Comparison of ENCODE assay signal across 19 cellular contexts in genomic region chr12:84891106-84891838, GRCh38. TPM values are rescaled to one million over a fixed set of nuclear protein-coding genes. Genes with fewer than 3 reads are reported as not detected.
A peak's percentile ranks its signal among the peaks of the same experiment; 100 is the strongest.
DNase-seq lines count a peak whose midpoint lies in the region; TF ChIP-seq lines count a peak whose summit lies in the region.
"Had no signal": no experiment of that assay in that cellular context is flagged by ENCODE, and none has a peak within 500 bp of the region (broad histone marks: within the 10 kb centered on the region; RNA-seq: fewer than 3 reads in every experiment).

No MANE protein-coding gene starts in this region.

- BruUV-seq in MCF 10A (replicated peaks; lab: Mats Ljungman, UMichigan), result TSS peak; percentile 15

- no peaks in the 10 kb centered on the region for H3K27me3 Mint-ChIP-seq in MCF 10A (ENCODE audit: insufficient read depth, unreplicated experiment)

- no peaks in the 10 kb centered on the region for H3K4me1 Mint-ChIP-seq in MCF 10A (ENCODE audit: insufficient read depth, unreplicated experiment)

- no peak for TF ChIP-seq POLR2A in breast epithelium (IDR thresholded peaks at IDR 0.05)

- TF ChIP-seq CTCF in MCF 10A (IDR thresholded peaks at IDR 0.05; ENCODE audit: unreplicated experiment) (no peak), breast epithelium (IDR thresholded peaks at IDR 0.05) (no peak), cardiac fibroblast (IDR thresholded peaks at IDR 0.05; ENCODE audit: low read depth, low read length) (no peak)

- H3K4me3 Mint-ChIP-seq in MCF 10A (ENCODE audit: unreplicated experiment), result no peak overlapping the region
- H3K4me3 Mint-ChIP-seq: HFFc6 had no signal

- DNase-seq in MCF 10A (ENCODE audit: unreplicated experiment), result no peak
- no peak for DNase-seq in breast epithelium (ENCODE audit: low spot score in 2 of 2)
- DNase-seq in cardiac fibroblast (ENCODE audit: low read depth in 2 of 2), result peak; percentile 3 to 45
- DNase-seq in fibroblast of the conjunctiva (ENCODE audit: low read depth), result peak; percentile 36
- DNase-seq in GM19238 (ENCODE audit: insufficient read length, low spot score), result no peak
- DNase-seq in KBM-7, result no peak
- DNase-seq in activated effector memory CD4-positive, alpha-beta T cell treated with Interleukin-2 at 50 U/mL for 16 hours, result no peak
- no peak for DNase-seq in posterior cingulate gyrus
- DNase-seq: HFFc6, MM.1S, NCI-H1105, NCI-H1694, NCI-H2107, NCI-H2227 treated with DMSO at 0.1 percent for 48 hours, NCI-H524, Right ventricle myocardium superior had no signal

- no peaks in the 10 kb centered on the region for H3K9me3 Mint-ChIP-seq in MCF 10A (ENCODE audit: unreplicated experiment)
- H3K9me3 Mint-ChIP-seq: HFFc6 had no signal

- POLR2A ChIA-PET in MCF 10A (lab: Yijun Ruan, JAX), result interaction anchor here (1.1 to 4.6 kb wide), 3 partner anchors 15 to 53 kb away, joined by 3 to 37 read pairs (median 3); partner anchors contain the start of gene SLC6A15

- intact Hi-C loops in MCF 10A (cut with micrococcal nuclease) (no loop called here), breast epithelium (cut with DNase I; ENCODE audit: low total_unique reads) (no loop called here), posterior cingulate gyrus (cut with DNase I) (no loop called here)

- no peaks in the 10 kb centered on the region for H3K9me3 ChIP-seq in breast epithelium
- H3K9me3 ChIP-seq: BLaER1 treated with 17β-estradiol and CSF1 and Interleukin-3, amounts not matched to agents 10 nM and 100 nM had no signal

- in situ Hi-C loops in KBM-7 (cut with MboI; ENCODE audit: low pct_unique_long_range_greater_than_20kb, low sequenced_read_pairs), result no loop called here

- peaks cover 0 to 6% of the 10 kb centered on the region in 2 donors for H3K27me3 ChIP-seq in breast epithelium
- H3K27me3 ChIP-seq: BLaER1 treated with 17β-estradiol and CSF1 and Interleukin-3, amounts not matched to agents 10 nM and 100 nM had no signal

- no peaks in the 10 kb centered on the region for H3K36me3 ChIP-seq in breast epithelium
- H3K36me3 ChIP-seq: BLaER1 treated with 17β-estradiol and CSF1 and Interleukin-3, amounts not matched to agents 10 nM and 100 nM had no signal

- CTCF ChIA-PET in MCF 10A (lab: Yijun Ruan, JAX), result interaction anchor here (0.6 to 1.1 kb wide), 3 partner anchors 14 to 22 kb away, joined by 3 read pairs; no protein-coding TSS in a partner anchor

- H3K36me3 Mint-ChIP-seq in MCF 10A (ENCODE audit: insufficient read depth, unreplicated experiment), result peaks cover 22% of the 10 kb centered on the region

- no peaks in the 10 kb centered on the region for H3K4me1 ChIP-seq in breast epithelium
- H3K4me1 ChIP-seq: BLaER1 treated with 17β-estradiol and CSF1 and Interleukin-3, amounts not matched to agents 10 nM and 100 nM had no signal

- H3K4me3 ChIP-seq in breast epithelium, result no peak overlapping the region
- no peak overlapping the region for H3K4me3 ChIP-seq in cardiac fibroblast (replicated peaks in 1 of 2; ENCODE audit: low read depth in 2 of 2, low read length in 2 of 2)
- H3K4me3 ChIP-seq: BLaER1 treated with 17β-estradiol and CSF1 and Interleukin-3, amounts not matched to agents 10 nM and 100 nM had no signal

- H3K27ac ChIP-seq in breast epithelium, result no peak overlapping the region
- H3K27ac ChIP-seq: 22Rv1; BLaER1 treated with 17β-estradiol and CSF1 and Interleukin-3, amounts not matched to agents 10 nM and 100 nM had no signal

- no peak overlapping the region for H3K27ac Mint-ChIP-seq in MCF 10A (ENCODE audit: low read depth, unreplicated experiment)
- H3K27ac Mint-ChIP-seq: HFFc6 had no signal

RNA-seq across cellular contexts. Expression of gene SLC6A15, which starts 21.3 kb away (rescaled TPM):
- total RNA-seq in MCF 10A (2022) (94.0 and 96.3 TPM in 2 replicates), breast epithelium (1 to 10 TPM in 2 of 3 donors, not detected in 1; 2.0 to 2.2 TPM)
- total RNA-seq: HepG2, HFFc6, Right ventricle myocardium superior had no signal

Comparison
In these comparisons a context has a peak if more than half of its experiments do, and no peak if none do; other contexts are left out.
1. RNA of gene SLC6A15, which starts 21.3 kb away (total RNA-seq): 94.0 to 96.3 TPM in MCF 10A; 2.0 to 2.2 TPM in breast epithelium; every median in the first group is over 10 times any median in the second.
2. DNase-seq: peak in cardiac fibroblast (2 of 2) and fibroblast of the conjunctiva (single experiment); none in MCF 10A (single experiment), breast epithelium (0 of 2), GM19238 (single experiment), KBM-7 (single experiment), activated effector memory CD4-positive, alpha-beta T cell treated with Interleukin-2 at 50 U/mL for 16 hours (single experiment) and posterior cingulate gyrus (0 of 10).